8 cellular contexts compared by ENCODE assay signal in genomic region chr1:2391385-2392070, GRCh38. TPM values are rescaled to one million over a fixed set of nuclear protein-coding genes. Genes with fewer than 3 reads are reported as not detected.
A peak's percentile ranks its signal among the peaks of the same experiment; 100 is the strongest.
DNase-seq lines count a peak whose midpoint lies in the region; ATAC-seq, FAIRE-seq and TF ChIP-seq lines count a peak whose summit lies in the region.

TSS of gene MORN1 (minus strand) at chr1:2391554. CDS start at chr1:2391533, 21 bp downstream.
A gene with protein sequence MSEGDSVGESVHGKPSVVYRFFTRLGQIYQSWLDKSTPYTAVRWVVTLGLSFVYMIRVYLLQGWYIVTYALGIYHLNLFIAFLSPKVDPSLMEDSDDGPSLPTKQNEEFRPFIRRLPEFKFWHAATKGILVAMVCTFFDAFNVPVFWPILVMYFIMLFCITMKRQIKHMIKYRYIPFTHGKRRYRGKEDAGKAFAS (plus strand): TSS chr1:2391841. CDS start chr1:2395791, 3,950 bp downstream.

- H3K4me3 ChIP-seq in adipocyte (ENCODE audit: low read length): peak within 1 kb of the TSS; percentile 87
- H3K4me3 ChIP-seq in ovary: peak within 1 kb of the TSS; percentile 96
- peak within 1 kb of the TSS; percentile 87 to 99 for H3K4me3 ChIP-seq in tibial artery

- TF ChIP-seq CTCF in ovary (IDR thresholded peaks at IDR 0.05): peak in 1 of 3 donors; percentile 27
- TF ChIP-seq CTCF in tibial artery (IDR thresholded peaks at IDR 0.05): no peak

- H3K27me3 ChIP-seq in adipocyte (replicated peaks; ENCODE audit: control insufficient read depth, insufficient read depth, low read length): no peaks in the 10 kb centered on the region
- no peaks in the 10 kb centered on the region for H3K27me3 ChIP-seq in ovary
- no peaks in the 10 kb centered on the region for H3K27me3 ChIP-seq in tibial artery

- TF ChIP-seq EP300 in ovary (IDR thresholded peaks at IDR 0.05): peak; percentile 64

- WGBS in ovary, 3 donors: 0 to 1% (median 1%) methylated on average over 53 to 95 of the region's 95 CpGs

- H3K36me3 ChIP-seq in adipocyte (ENCODE audit: control insufficient read depth, insufficient read depth, low read length, severe bottlenecking): peaks cover 21% of the 10 kb centered on the region
- H3K36me3 ChIP-seq in ovary: no peaks in the 10 kb centered on the region
- peaks cover 8 to 49% (median 16%) of the 10 kb centered on the region in 3 donors for H3K36me3 ChIP-seq in tibial artery

- intact Hi-C loops in Right ventricle myocardium superior (cut with DNase I): no loop called here
- intact Hi-C loops in ovary (cut with DNase I): no loop called here
- intact Hi-C loops in tibial artery (cut with DNase I; ENCODE audit: low total_unique reads): loop anchor here (5.0 kb wide), 2 partner anchors 136 to 166 kb away; partner anchors contain the start of genes PANK4 and TNFRSF14

- peaks cover 22% of the 10 kb centered on the region for H3K4me1 ChIP-seq in adipocyte (ENCODE audit: control insufficient read depth, insufficient read depth, low read length)
- peaks cover 11% of the 10 kb centered on the region for H3K4me1 ChIP-seq in ovary (ENCODE audit: insufficient read depth)
- H3K4me1 ChIP-seq in tibial artery: peaks cover 4 to 45% (median 34%) of the 10 kb centered on the region in 4 donors

- FAIRE-seq in GM12891 (lab: Jason Lieb, UNC): peak; percentile 100

- ATAC-seq in HG02798 (IDR thresholded peaks at IDR 0.05; ENCODE audit: poor library complexity, unreplicated experiment): peak; percentile 93
- peak; percentile 96 for ATAC-seq in Right ventricle myocardium superior (ENCODE audit: poor library complexity)

- peak within 1 kb of the TSS; percentile 93 for H3K9ac ChIP-seq in adipocyte (ENCODE audit: low read length)

- DNase-seq in GM12891 (ENCODE audit: insufficient read length, low spot score) (peak; percentile 100), NCI-H1417 treated with DMSO at 0.1 percent for 48 hours (lab: John Stamatoyannopoulos, UW) (peak; percentile 70), SW 1271 (lab: John Stamatoyannopoulos, UW) (peak; percentile 89 to 93), adipocyte (ENCODE audit: low read depth) (peak; percentile 100), Right ventricle myocardium superior (peak; percentile 100), ovary (peak; percentile 99 to 100 (median 99)), tibial artery (peak; percentile 98 to 99)

- TF ChIP-seq POLR2A in GM12891 (IDR thresholded peaks at IDR 0.05; ENCODE audit: low read depth, low read length): peak; percentile 84
- TF ChIP-seq POLR2A in ovary (IDR thresholded peaks at IDR 0.05): peak; percentile 90

- H3K27ac ChIP-seq in ovary: peak within 1 kb of the TSS; percentile 57 to 70
- peak within 1 kb of the TSS; percentile 74 to 89 for H3K27ac ChIP-seq in tibial artery

- H3K9me3 ChIP-seq in adipocyte (ENCODE audit: control insufficient read depth, low read length) (no peaks in the 10 kb centered on the region), ovary (no peaks in the 10 kb centered on the region), tibial artery (no peaks in the 10 kb centered on the region)

TF ChIP-seq in GM12891, 5 proteins besides CTCF, POLR2A, EP300 and RAD21:
- TF ChIP-seq POLR2AphosphoS5 (IDR thresholded peaks at IDR 0.05; ENCODE audit: low read depth, low read length): peak; percentile 69; the same call in 1 of the 2 replicates
- peak; percentile 80 for TF ChIP-seq SPI1 (IDR thresholded peaks at IDR 0.05; ENCODE audit: low read depth, low read length)
- peak; percentile 58; the same call in 1 of the 2 replicates for TF ChIP-seq TAF1 (IDR thresholded peaks at IDR 0.05; ENCODE audit: low read depth, low read length)
- TF ChIP-seq POU2F2 (IDR thresholded peaks at IDR 0.05; ENCODE audit: low read depth, low read length): 0 out of 2 replicates have a peak, but pooled peaks have one; percentile 23
- TF ChIP-seq PAX5 (IDR thresholded peaks at IDR 0.05; ENCODE audit: insufficient read depth, low read length, severe bottlenecking): no peak

RNA-seq across cellular contexts. Expression of gene MORN1, which starts in this region (rescaled TPM):
- 2.5 TPM for polyA plus RNA-seq in GM12891 (2012; ENCODE audit: low read depth, missing spikeins)
- total RNA-seq in Right ventricle myocardium superior: 5.0 TPM
- 10 to 100 TPM; 15.6 to 24.2 (median 17.8) TPM for total RNA-seq in ovary
- 1 to 10 TPM; 1.7 to 8.6 TPM for polyA plus RNA-seq in ovary

RNA-seq across cellular contexts. Expression of the second gene that starts in this region (rescaled TPM):
- 68.7 TPM for polyA plus RNA-seq in GM12891 (2012; ENCODE audit: low read depth, missing spikeins)
- total RNA-seq in Right ventricle myocardium superior: 81.8 TPM
- 100 to 1,000 TPM in 3 of 7 donors, 10 to 100 TPM in 4; 51.0 to 130 (median 99.0) TPM for total RNA-seq in ovary
- 100 to 1,000 TPM in 1 of 2 donors, 10 to 100 TPM in 1; 66.0 to 224 TPM for polyA plus RNA-seq in ovary

Comparison
In these comparisons a context has a peak if more than half of its experiments do, and no peak if none do; other contexts are left out.
1. Peak in every context shown above with its lines: DNase-seq, ATAC-seq, H3K4me3 ChIP-seq and H3K27ac ChIP-seq.